Comparison of ENCODE assay signal across 17 cellular contexts in genomic region chr4:61827907-61828328, GRCh38.
"Had no signal": no experiment of that assay in that cellular context is flagged by ENCODE, and none has a peak within 500 bp of the region (broad histone marks: within the 10 kb centered on the region; RNA-seq: fewer than 3 reads in every experiment).

No MANE protein-coding gene starts in this region.

- DNase-seq: IMR-90, Karpas-422, KG1, MG63, NCI-H1092, NCI-H1105 treated with DMSO at 0.1 percent for 48 hours, NCI-H1417 treated with DMSO at 0.1 percent for 48 hours, NCI-H1930, NCI-H2081, NCI-H2107, NCI-H2227 treated with DMSO at 0.1 percent for 48 hours, NCI-H510A treated with DMSO at 0.1 percent for 48 hours, NCI-H748 treated with DMSO at 0.1 percent for 48 hours, Right ventricle myocardium superior, RPMI8226, SIG-M5 had no signal

- ATAC-seq: HepG2 had no signal
